ENCODE assay signal across 10 cellular contexts in genomic region chr21:41783476-41784150, GRCh38. TPM values are rescaled to one million over a fixed set of nuclear protein-coding genes. Genes with fewer than 3 reads are reported as not detected.
DNase-seq lines count a peak whose midpoint lies in the region; ATAC-seq, FAIRE-seq and TF ChIP-seq lines count a peak whose summit lies in the region.
"Had no signal": no experiment of that assay in that cellular context is flagged by ENCODE, and none has a peak within 500 bp of the region (broad histone marks: within the 10 kb centered on the region; RNA-seq: fewer than 3 reads in every experiment).

No MANE protein-coding gene starts in this region.

- DNase-seq in DMS79 (lab: John Stamatoyannopoulos, UW) (peak; percentile 85), KG1 (lab: John Stamatoyannopoulos, UW) (peak; percentile 84), SK-N-DZ (ENCODE audit: low spot score) (peak; percentile 76), keratinocyte (ENCODE audit: low read depth, low spot score) (peak; percentile 88), heart left ventricle (no peak), iPS-NIHi11 (ENCODE audit: low spot score) (no peak)
- no peak for DNase-seq in activated T-cell treated with anti-CD3 and anti-CD28 coated beads, Interleukin-2, amount 50 U/mL, for 48 hours
- DNase-seq in activated effector memory CD4-positive, alpha-beta T cell treated with Interleukin-2 at 50 U/mL for 16 hours, result no peak
- DNase-seq: effector memory CD4-positive, alpha-beta T cell had no signal

- H4K20me1 ChIP-seq in keratinocyte (ENCODE audit: control insufficient read depth, extremely low read depth, insufficient read depth, low read length), result no peaks in the 10 kb centered on the region

- no peaks in the 10 kb centered on the region for H3K9me3 ChIP-seq in keratinocyte (ENCODE audit: control insufficient read depth, low read depth, low read length)
- H3K9me3 ChIP-seq in heart left ventricle, result no peaks in the 10 kb centered on the region

- peak overlapping the region; percentile 83 for H3K4me2 ChIP-seq in keratinocyte (ENCODE audit: control insufficient read depth, extremely low read depth, insufficient read depth, low read depth, low read length)

- 71 to 79% (median 73%) methylated on average over 18 of the region's 18 CpGs for WGBS in heart left ventricle, 4 donors

- ATAC-seq in heart left ventricle, result no peak

- no peak for TF ChIP-seq CTCF in keratinocyte (optimal IDR thresholded peaks at IDR 0.05 in 1 of 3, IDR thresholded peaks at IDR 0.05 in 1 of 3, conservative IDR thresholded peaks at IDR 0.05 in 1 of 3; ENCODE audit: extremely low read depth in 1 of 3, insufficient read depth in 2 of 3, low read length in 3 of 3)
- TF ChIP-seq CTCF in heart left ventricle (IDR thresholded peaks at IDR 0.05), result no peak

- H3K27ac ChIP-seq in keratinocyte (ENCODE audit: control insufficient read depth, insufficient read depth, low read length) (peak overlapping the region; percentile 96), heart left ventricle (no peak overlapping the region)

- intact Hi-C loops in heart left ventricle (cut with DNase I), result no loop called here

- peak; percentile 76 for FAIRE-seq in keratinocyte (lab: Jason Lieb, UNC)

- H3K4me1 ChIP-seq in keratinocyte (ENCODE audit: control insufficient read depth, extremely low read depth, insufficient read depth, low read length) (peaks cover 45% of the 10 kb centered on the region), heart left ventricle (peaks cover 0 to 6% (median 0%) of the 10 kb centered on the region in 12 donors)

- H3K4me3 ChIP-seq in keratinocyte (ENCODE audit: control insufficient read depth in 2 of 3, extremely low read depth in 1 of 3, insufficient read depth in 2 of 3, low read depth in 1 of 3, low read length in 3 of 3) (peak overlapping the region in 2 of 3 experiments; percentile 25 to 42), heart left ventricle (no peak overlapping the region)

- H3K27me3 ChIP-seq in keratinocyte (ENCODE audit: control insufficient read depth, extremely low read depth, insufficient read depth, low read length), result no peaks in the 10 kb centered on the region
- H3K27me3 ChIP-seq in heart left ventricle, result peaks cover 4 to 76% (median 34%) of the 10 kb centered on the region in 9 donors

- dilution Hi-C loops in keratinocyte (cut with MboI; ENCODE audit: extremely low pct_ligation_motif_present, low sequenced_read_pairs), result no loop called here

- no peaks in the 10 kb centered on the region for H3K9me1 ChIP-seq in keratinocyte (ENCODE audit: control insufficient read depth, extremely low read depth, insufficient read depth, low read length)

- TF ChIP-seq POLR2A in heart left ventricle (IDR thresholded peaks at IDR 0.05), result no peak

- H3K36me3 ChIP-seq in keratinocyte (ENCODE audit: control insufficient read depth in 2 of 2, extremely low read depth in 1 of 2, insufficient read depth in 2 of 2, low read length in 2 of 2) (no peaks in the 10 kb centered on the region), heart left ventricle (no peaks in the 10 kb centered on the region)

- H3K9ac ChIP-seq in keratinocyte (ENCODE audit: control insufficient read depth, extremely low read depth, insufficient read depth, low read length), result peak overlapping the region; percentile 72

- no peak overlapping the region for H2AFZ ChIP-seq in keratinocyte (ENCODE audit: control insufficient read depth, low read length)

- no peaks in the 10 kb centered on the region for H3K79me2 ChIP-seq in keratinocyte (ENCODE audit: control insufficient read depth, insufficient read depth, low read length)

RNA-seq across cellular contexts. Expression of gene RIPK4, which starts 16.8 kb away (rescaled TPM):
- not detected in 2 replicates for polyA plus RNA-seq in SK-N-DZ (2014; cell fraction: cytosol; rRNA removed)
- not detected in 2 replicates for polyA plus RNA-seq in SK-N-DZ (2014; cell fraction: nucleus; rRNA removed)
- polyA plus RNA-seq in keratinocyte (16.6 to 23.4 TPM (median 18.4 TPM) in 3 replicates), heart left ventricle (under 1 TPM; 0.04 TPM)
- polyA plus RNA-seq in keratinocyte (2011; ENCODE audit: low read depth), result 11.0 TPM
- 13.0 and 20.1 TPM in 2 replicates for polyA plus RNA-seq in keratinocyte (2011; cell fraction: cytosol; rRNA removed)
- 54.2 and 65.2 TPM in 2 replicates for polyA plus RNA-seq in keratinocyte (2011; cell fraction: nucleus; rRNA removed)
- polyA plus RNA-seq in keratinocyte (2012; ENCODE audit: low replicate concordance), result 30.8 and 35.3 TPM in 2 replicates
- polyA minus RNA-seq in keratinocyte, result 28.0 to 48.3 TPM (median 30.7 TPM) in 3 replicates
- polyA minus RNA-seq in keratinocyte (2011; cell fraction: cytosol; rRNA and poly(A)+ RNA removed), result 40.3 TPM
- polyA minus RNA-seq in keratinocyte (2011; cell fraction: nucleus; rRNA and poly(A)+ RNA removed), result 80.7 and 89.5 TPM in 2 replicates
- 1 to 10 TPM in 1 of 9 donors, under 1 TPM in 6, not detected in 2; 0.07 to 2.0 (median 0.08) TPM for total RNA-seq in heart left ventricle
- total RNA-seq: temporal lobe had no signal

Comparison
In these comparisons a context has a peak if more than half of its experiments do, and no peak if none do; other contexts are left out.
1. DNase-seq: peak in DMS79 (single experiment), KG1 (single experiment), SK-N-DZ (single experiment) and keratinocyte (single experiment); none in heart left ventricle (0 of 5), iPS-NIHi11 (single experiment), activated T-cell treated with anti-CD3 and anti-CD28 coated beads, Interleukin-2, amount 50 U/mL, for 48 hours (0 of 2) and activated effector memory CD4-positive, alpha-beta T cell treated with Interleukin-2 at 50 U/mL for 16 hours (single experiment).
2. H3K4me3 ChIP-seq: peak in keratinocyte (2 of 3); none in heart left ventricle (0 of 12).
3. RNA of gene RIPK4, which starts 16.8 kb away (polyA plus RNA-seq): 11.0 to 65.2 TPM in keratinocyte; 0.04 TPM in heart left ventricle; every median in the first group is over 10 times any median in the second.